ENCODE assay signal across 8 cellular contexts in the genomic region with DNA sequence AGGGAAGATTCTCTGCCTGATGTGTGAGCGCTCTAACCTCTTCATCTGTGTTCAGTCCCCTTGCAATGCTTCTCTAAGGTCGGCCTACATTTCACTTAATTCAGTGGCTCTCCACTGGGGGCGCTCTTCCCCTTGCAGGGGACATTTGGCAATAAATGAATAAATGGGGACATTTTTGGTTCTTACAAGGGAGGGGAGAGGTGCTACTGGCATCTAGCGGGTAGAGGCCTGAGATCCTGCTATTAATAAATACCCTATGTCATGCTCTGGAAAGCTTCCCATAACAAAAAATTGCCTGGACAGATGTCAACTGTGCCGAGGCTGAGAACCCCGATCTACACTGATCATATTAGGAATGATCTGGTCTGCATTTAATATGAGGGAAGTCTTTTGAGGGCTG. TPM values are rescaled to one million over a fixed set of nuclear protein-coding genes. Genes with fewer than 3 reads are reported as not detected.
DNase-seq lines count a peak whose midpoint lies in the region; ATAC-seq and TF ChIP-seq lines count a peak whose summit lies in the region.

No MANE protein-coding gene starts in this region.

- H2BK5ac ChIP-seq in mesendoderm (ENCODE audit: low read length), result no peak overlapping the region

- no peaks in the 10 kb centered on the region for H3K79me1 ChIP-seq in mesendoderm (ENCODE audit: low read length)

- no CpG with 5 or more reads among the region's 6 CpGs for WGBS in mesendoderm (ENCODE audit: extremely low coverage, insufficient coverage, low lambda C conversion rate)

- no peaks in the 10 kb centered on the region for H3K4me1 Mint-ChIP-seq in stimulated activated naive B cell treated with anti-CD40 and anti-IgM and Interleukin-4, amounts not matched to agents 10 μg/mL and 1 μg/mL and 100 μg/mL, for 72 hours

- intact Hi-C loops in dorsolateral prefrontal cortex (cut with DNase I), result loop anchor here (5.0 to 10.0 kb wide), 4 partner anchors 55 to 497 kb away; no protein-coding TSS in a partner anchor

- H3K27ac ChIP-seq in dorsolateral prefrontal cortex (no peak overlapping the region), mesendoderm (ENCODE audit: low read depth, low read length) (no peak overlapping the region)

- no peak overlapping the region for H3K23ac ChIP-seq in mesendoderm (ENCODE audit: low read length)

- H3K18ac ChIP-seq in mesendoderm (ENCODE audit: low read length), result no peak overlapping the region

- H2AK5ac ChIP-seq in mesendoderm (ENCODE audit: low read length), result no peak overlapping the region

- no peak overlapping the region for H3K4me3 ChIP-seq in dorsolateral prefrontal cortex
- no peak overlapping the region for H3K4me3 ChIP-seq in mesendoderm (ENCODE audit: low read length)

- H3K79me2 ChIP-seq in mesendoderm (ENCODE audit: control insufficient read depth, insufficient read depth, low read length), result no peaks in the 10 kb centered on the region

- H3K9ac ChIP-seq in mesendoderm (ENCODE audit: low read length), result no peak overlapping the region

- no peak overlapping the region for H2BK15ac ChIP-seq in mesendoderm (replicated peaks; ENCODE audit: low read depth)

- H2BK120ac ChIP-seq in mesendoderm (ENCODE audit: low read depth, low read length), result no peak overlapping the region

- H3K4me1 ChIP-seq in mesendoderm (ENCODE audit: control insufficient read depth, low read depth, low read length), result no peaks in the 10 kb centered on the region

- peaks cover 18 to 21% of the 10 kb centered on the region in 2 donors for H3K27me3 Mint-ChIP-seq in stimulated activated naive B cell treated with anti-CD40 and anti-IgM and Interleukin-4, amounts not matched to agents 10 μg/mL and 1 μg/mL and 100 μg/mL, for 72 hours

- H4K5ac ChIP-seq in mesendoderm (ENCODE audit: low read length), result no peak overlapping the region

- H3K27ac Mint-ChIP-seq in stimulated activated naive B cell treated with anti-CD40 and anti-IgM and Interleukin-4, amounts not matched to agents 10 μg/mL and 1 μg/mL and 100 μg/mL, for 72 hours, result no peak overlapping the region

- H3K4me3 Mint-ChIP-seq in stimulated activated naive B cell treated with anti-CD40 and anti-IgM and Interleukin-4, amounts not matched to agents 10 μg/mL and 1 μg/mL and 100 μg/mL, for 72 hours, result no peak overlapping the region

- no peak overlapping the region for H3K4me2 ChIP-seq in mesendoderm (ENCODE audit: low read length)

- no peaks in the 10 kb centered on the region for H3K36me3 ChIP-seq in mesendoderm (ENCODE audit: control insufficient read depth, insufficient read depth, low read length)

- peak; percentile 49 to 88 (median 74) for TF ChIP-seq CTCF in dorsolateral prefrontal cortex (IDR thresholded peaks at IDR 0.05 in 54 of 56, conservative IDR thresholded peaks at IDR 0.05 in 2 of 56; ENCODE audit: low read depth in 1 of 56, partially characterized antibody in 56 of 56)

- ATAC-seq in stimulated activated naive B cell treated with anti-CD40 and anti-IgM and Interleukin-4, amounts not matched to agents 10 μg/mL and 1 μg/mL and 100 μg/mL, for 72 hours (replicated peaks), result peak; percentile 60 to 73
- ATAC-seq in HG02885 (IDR thresholded peaks at IDR 0.05; ENCODE audit: poor library complexity, unreplicated experiment), result no peak

- no peaks in the 10 kb centered on the region for H3K36me3 Mint-ChIP-seq in stimulated activated naive B cell treated with anti-CD40 and anti-IgM and Interleukin-4, amounts not matched to agents 10 μg/mL and 1 μg/mL and 100 μg/mL, for 72 hours

- H4K8ac ChIP-seq in mesendoderm (ENCODE audit: low read depth, low read length), result no peak overlapping the region

- no peaks in the 10 kb centered on the region for H3K9me3 Mint-ChIP-seq in stimulated activated naive B cell treated with anti-CD40 and anti-IgM and Interleukin-4, amounts not matched to agents 10 μg/mL and 1 μg/mL and 100 μg/mL, for 72 hours

- H3K56ac ChIP-seq in mesendoderm (ENCODE audit: low read length), result no peak overlapping the region

- H3K27me3 ChIP-seq in dorsolateral prefrontal cortex, result no peaks in the 10 kb centered on the region
- H3K27me3 ChIP-seq in mesendoderm (ENCODE audit: insufficient read depth, low read length, poor library complexity), result no peaks in the 10 kb centered on the region

- DNase-seq in NCI-H524 (lab: John Stamatoyannopoulos, UW) (peak; percentile 11 to 59), NCI-H524 treated with DMSO at 0.1 percent for 48 hours (lab: John Stamatoyannopoulos, UW) (no peak), NCI-H2171 (lab: John Stamatoyannopoulos, UW) (peak; percentile 23), dorsolateral prefrontal cortex (peak in 1 of 10 donors; percentile 19), mesendoderm (peak; percentile 82)
- peak; percentile 21 for DNase-seq in activated CD4-positive, alpha-beta T cell treated with anti-CD3 and anti-CD28 coated beads for 1 hour
- DNase-seq in stimulated activated naive B cell treated with anti-CD40 and anti-IgM and Interleukin-4, amounts not matched to agents 10 μg/mL and 1 μg/mL and 100 μg/mL, for 72 hours, result peak; percentile 24

- no peak overlapping the region for H3K4ac ChIP-seq in mesendoderm (ENCODE audit: low read depth, low read length)

RNA-seq across cellular contexts. Expression of a gene that starts 25.9 kb away (rescaled TPM):
- 10 to 100 TPM; 42.4 to 78.3 (median 59.8) TPM for total RNA-seq in dorsolateral prefrontal cortex
- polyA plus RNA-seq in mesendoderm (2013, experiment 1 of 2), result 83.5 TPM
- polyA plus RNA-seq in mesendoderm (2013, experiment 2 of 2), result 82.1 TPM

RNA-seq across cellular contexts. Expression of a gene that starts 57.7 kb away (rescaled TPM):
- total RNA-seq in dorsolateral prefrontal cortex, result 100 to 1,000 TPM in 119 of 120 experiments, 10 to 100 TPM in 1; 90.3 to 173 (median 139) TPM
- polyA plus RNA-seq in mesendoderm (2013, experiment 1 of 2), result 195 TPM
- 199 TPM for polyA plus RNA-seq in mesendoderm (2013, experiment 2 of 2)
